In the genomic region with DNA sequence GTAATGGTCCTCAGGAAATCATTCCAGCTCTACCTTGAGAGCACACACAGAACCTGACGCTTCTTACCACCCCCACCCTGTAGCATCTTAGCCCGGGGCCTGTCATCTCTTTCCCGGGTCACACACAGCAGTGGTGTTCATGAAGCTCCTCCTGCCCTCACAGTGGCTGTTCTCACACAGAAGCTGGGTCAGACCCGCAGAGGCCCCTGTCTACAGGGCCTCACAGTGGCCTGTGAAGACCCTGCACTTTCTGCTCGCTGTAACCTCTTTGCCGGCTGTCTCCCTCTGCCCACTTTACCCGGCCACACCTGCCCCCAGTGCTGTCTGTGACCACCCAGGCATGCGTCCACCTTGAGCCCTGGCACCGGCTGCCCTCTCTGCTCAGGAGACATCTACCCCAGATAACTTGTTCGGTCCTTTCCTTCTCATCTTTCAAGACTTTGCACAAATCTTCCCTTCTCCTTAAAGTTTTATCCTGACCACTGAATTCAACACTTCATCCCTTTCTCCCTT, we compare ENCODE assay signal across 9 cellular contexts. TPM values are rescaled to one million over a fixed set of nuclear protein-coding genes. Genes with fewer than 3 reads are reported as not detected.
DNase-seq lines count a peak whose midpoint lies in the region; ATAC-seq, FAIRE-seq and TF ChIP-seq lines count a peak whose summit lies in the region.
"Not testable (repeated sequence)": the region's sequence is repeated elsewhere in the genome, so short reads cannot be mapped to it uniquely, and the experiment has no call there.
"Had no signal": no experiment of that assay in that cellular context is flagged by ENCODE, and none has a peak within 500 bp of the region (broad histone marks: within the 10 kb centered on the region; RNA-seq: fewer than 3 reads in every experiment).

No MANE protein-coding gene starts in this region.

- H3K23me2 ChIP-seq in H9 (ENCODE audit: insufficient read length, low read depth, low read length, poor library complexity, severe bottlenecking): not testable (repeated sequence)

- H2BK15ac ChIP-seq in H9 (ENCODE audit: low read depth, low read length): not testable (repeated sequence)

- not testable (repeated sequence) for H3K36me3 Mint-ChIP-seq in H9 (ENCODE audit: insufficient read depth in 1 of 3, low read depth in 3 of 3); endodermal cell (ENCODE audit: low read depth); stimulated activated effector memory CD8-positive, alpha-beta T cell treated with anti-CD3 and anti-CD28 coated beads, Interleukin-12 subunit alpha, Interleukin-12 subunit beta, amount 100 ng/mL, for 72 hours
- H3K36me3 Mint-ChIP-seq in neural crest cell (ENCODE audit: low read depth): peaks cover 14% of the 10 kb centered on the region

- BruUV-seq in HepG2 (replicated peaks; lab: Mats Ljungman, UMichigan): not testable (repeated sequence)

- CTCF ChIA-PET in HepG2 (lab: Yijun Ruan, JAX; ENCODE audit: low intra/inter-chr PET ratio, low total read pairs): not testable (repeated sequence)

- H3K4me1 ChIP-seq in H9 (ENCODE audit: insufficient read depth, low read length); endodermal cell (ENCODE audit: control insufficient read depth, insufficient read depth, low read length); HepG2 (ENCODE audit: insufficient read depth, low read length): not testable (repeated sequence)

- H3K79me1 ChIP-seq in H9 (ENCODE audit: insufficient read depth, low read depth, low read length, poor library complexity, severe bottlenecking): not testable (repeated sequence)

- not testable (repeated sequence) for H3K4ac ChIP-seq in H9 (ENCODE audit: low read depth, low read length)

- not testable (repeated sequence) for H2AFZ ChIP-seq in H9 (ENCODE audit: low read length); HepG2 (ENCODE audit: low read length)

- TF ChIP-seq EP300 in HepG2 (IDR thresholded peaks at IDR 0.05; ENCODE audit: low read depth in 2 of 2, low read length in 2 of 2); HepG2 (CRISPR knock-in tag; IDR thresholded peaks at IDR 0.05; ENCODE audit: borderline replicate concordance): not testable (repeated sequence)

- peak; percentile 32; the same call in 2 of the 3 replicates for ATAC-seq in HepG2
- peak; percentile 33 for ATAC-seq in stimulated activated effector memory CD8-positive, alpha-beta T cell treated with anti-CD3 and anti-CD28 coated beads, Interleukin-12 subunit alpha, Interleukin-12 subunit beta, amount 100 ng/mL, for 72 hours

- not testable (repeated sequence) for H3K23ac ChIP-seq in H9 (ENCODE audit: insufficient read length, low read depth, low read length)

- H3K18ac ChIP-seq in H9 (ENCODE audit: insufficient read length, low read depth, low read length): not testable (repeated sequence)

- H4K20me1 ChIP-seq in H9 (ENCODE audit: control insufficient read depth, insufficient read depth, insufficient read length); HepG2 (ENCODE audit: insufficient read depth, low read length): not testable (repeated sequence)

- not testable (repeated sequence) for H3K79me2 ChIP-seq in H9 (ENCODE audit: insufficient read depth, low read length); HepG2 (ENCODE audit: insufficient read depth, low read length)

- FAIRE-seq in HepG2 (lab: Jason Lieb, UNC): not testable (repeated sequence)

- peak overlapping the region; percentile 4 to 55 (median 54); a peak in 5 of 7 replicates for H3K27ac Mint-ChIP-seq in H9
- H3K27ac Mint-ChIP-seq in endodermal cell: peak overlapping the region; percentile 35
- H3K27ac Mint-ChIP-seq in neural crest cell (ENCODE audit: unreplicated experiment): peak overlapping the region; percentile 57
- H3K27ac Mint-ChIP-seq in stimulated activated effector memory CD8-positive, alpha-beta T cell treated with anti-CD3 and anti-CD28 coated beads, Interleukin-12 subunit alpha, Interleukin-12 subunit beta, amount 100 ng/mL, for 72 hours: not testable (repeated sequence)

- no CpG with 5 or more reads among the region's 10 CpGs for WGBS in H9 (ENCODE audit: extremely low coverage, insufficient read length, low lambda C conversion rate)
- 88% methylated on average over 10 of the region's 10 CpGs; no CpG with 5 or more reads in 1 of the 2 experiments for WGBS in endodermal cell (ENCODE audit: insufficient coverage in 1 of 2, insufficient read length in 1 of 2), 2 experiments
- WGBS in HepG2 (ENCODE audit: low lambda C conversion rate): 96% methylated on average over 10 of the region's 10 CpGs

- not testable (repeated sequence) for H3K27ac ChIP-seq in H9 (ENCODE audit: insufficient read length, low read depth, low read length); endodermal cell (ENCODE audit: low read depth, low read length); HepG2 (ENCODE audit: extremely low read length, insufficient read depth, low read length)

- peak; percentile 8 for DNase-seq in ELF-1 (ENCODE audit: low read depth, low spot score)
- DNase-seq in H9: peak; percentile 34
- peak; percentile 54 for DNase-seq in activated effector memory CD4-positive, alpha-beta T cell treated with anti-CD3 and anti-CD28 coated beads, Interleukin-2, amount 50 U/mL, for 16 hours
- not testable (repeated sequence) for DNase-seq in endodermal cell; HepG2 (ENCODE audit: low spot score); neural crest cell (ENCODE audit: low read depth, low spot score); stimulated activated effector memory CD8-positive, alpha-beta T cell treated with anti-CD3 and anti-CD28 coated beads, Interleukin-12 subunit alpha, Interleukin-12 subunit beta, amount 100 ng/mL, for 72 hours (ENCODE audit: low spot score in 2 of 2)

- not testable (repeated sequence) for H4K91ac ChIP-seq in H9 (ENCODE audit: insufficient read length, low read depth, low read length)

- in situ Hi-C loops in HepG2 (cut with HindIII; ENCODE audit: extremely low pct_ligation_motif_present, low pct_unique_long_range_greater_than_20kb): not testable (repeated sequence)

- H4K5ac ChIP-seq in H9 (ENCODE audit: insufficient read length, low read depth, low read length): not testable (repeated sequence)

- POLR2A ChIA-PET in HepG2 (lab: Yijun Ruan, JAX): not testable (repeated sequence)

- H3K9ac ChIP-seq in H9 (ENCODE audit: extremely low read depth, insufficient read length, low read length); endodermal cell (ENCODE audit: extremely low read depth, low read length, poor library complexity, severe bottlenecking); HepG2 (ENCODE audit: insufficient read depth, low read depth, low read length): not testable (repeated sequence)

- TF ChIP-seq POLR2A in HepG2 (IDR thresholded peaks at IDR 0.05; ENCODE audit: insufficient read depth in 1 of 2, low read depth in 2 of 2, low read length in 2 of 2): not testable (repeated sequence)

- not testable (repeated sequence) for H4K8ac ChIP-seq in H9 (replicated peaks; ENCODE audit: insufficient read length, low read depth, low read length)

- not testable (repeated sequence) for H3K56ac ChIP-seq in H9 (ENCODE audit: insufficient read length, low read depth, low read length)

- H2AK5ac ChIP-seq in H9 (ENCODE audit: insufficient read length, low read length): not testable (repeated sequence)

- not testable (repeated sequence) for H2BK120ac ChIP-seq in H9 (ENCODE audit: low read depth, low read length, poor library complexity, severe bottlenecking)

- not testable (repeated sequence) for H3K27me3 ChIP-seq in H9 (ENCODE audit: insufficient read depth, low read length); endodermal cell (ENCODE audit: control insufficient read depth, insufficient read depth, low read length, poor library complexity, severe bottlenecking); HepG2 (ENCODE audit: control insufficient read depth in 1 of 2, insufficient read depth in 2 of 2, low read length in 2 of 2)

- intact Hi-C loops in HepG2 (cut with micrococcal nuclease; ENCODE audit: unreplicated experiment): not testable (repeated sequence)

- H3K4me3 ChIP-seq in endodermal cell (ENCODE audit: low read length); HepG2 (replicated peaks in 1 of 3; ENCODE audit: insufficient read depth in 1 of 3, low read depth in 2 of 3, low read length in 3 of 3): not testable (repeated sequence)

- not testable (repeated sequence) for H3K9me3 Mint-ChIP-seq in H9; endodermal cell; neural crest cell; stimulated activated effector memory CD8-positive, alpha-beta T cell treated with anti-CD3 and anti-CD28 coated beads, Interleukin-12 subunit alpha, Interleukin-12 subunit beta, amount 100 ng/mL, for 72 hours

- H3K9me3 ChIP-seq in H9 (ENCODE audit: control insufficient read depth, low read depth, low read length); endodermal cell (ENCODE audit: control insufficient read depth, low read length); HepG2 (ENCODE audit: low read length): not testable (repeated sequence)

- not testable (repeated sequence) for H3K14ac ChIP-seq in H9 (ENCODE audit: insufficient read depth, low read length)

- H3K4me1 Mint-ChIP-seq in H9; endodermal cell; stimulated activated effector memory CD8-positive, alpha-beta T cell treated with anti-CD3 and anti-CD28 coated beads, Interleukin-12 subunit alpha, Interleukin-12 subunit beta, amount 100 ng/mL, for 72 hours: not testable (repeated sequence)
- H3K4me1 Mint-ChIP-seq in neural crest cell: peaks cover 10% of the 10 kb centered on the region

- H3T11ph ChIP-seq in H9 (ENCODE audit: low read length): not testable (repeated sequence)

- not testable (repeated sequence) for H3K27me3 Mint-ChIP-seq in H9 (ENCODE audit: low read depth); endodermal cell (ENCODE audit: insufficient read depth); neural crest cell (ENCODE audit: low read depth)

- not testable (repeated sequence) for H2BK20ac ChIP-seq in H9 (ENCODE audit: low read depth, low read length, poor library complexity, severe bottlenecking)

- not testable (repeated sequence) for H2BK12ac ChIP-seq in H9 (ENCODE audit: insufficient read length, low read depth, low read length)

- not testable (repeated sequence) for H3K4me2 ChIP-seq in H9 (ENCODE audit: insufficient read depth, insufficient read length, low read length); HepG2 (ENCODE audit: low read depth, low read length)

- TF ChIP-seq CTCF in H9 (conservative IDR thresholded peaks at IDR 0.05); endodermal cell (conservative IDR thresholded peaks at IDR 0.05); HepG2 (CRISPR knock-in tag; IDR thresholded peaks at IDR 0.05); neural crest cell (conservative IDR thresholded peaks at IDR 0.05): not testable (repeated sequence)

- H3K36me3 ChIP-seq in endodermal cell (ENCODE audit: control insufficient read depth, insufficient read depth, low read length); HepG2 (replicated peaks in 1 of 2; ENCODE audit: control insufficient read depth in 1 of 2, insufficient read depth in 2 of 2, low read length in 2 of 2): not testable (repeated sequence)

- TF ChIP-seq RAD21 in HepG2 (CRISPR knock-in tag; IDR thresholded peaks at IDR 0.05): not testable (repeated sequence)

- not testable (repeated sequence) for H3K4me3 Mint-ChIP-seq in H9; endodermal cell; neural crest cell; stimulated activated effector memory CD8-positive, alpha-beta T cell treated with anti-CD3 and anti-CD28 coated beads, Interleukin-12 subunit alpha, Interleukin-12 subunit beta, amount 100 ng/mL, for 72 hours

- H2BK5ac ChIP-seq in H9 (ENCODE audit: insufficient read length, low read length): not testable (repeated sequence)

RNA-seq across cellular contexts. Expression of a gene that starts 46.9 kb away (rescaled TPM):
- total RNA-seq in H9 (2021) (11.1 and 17.7 TPM in 2 replicates), endodermal cell (10 to 100 TPM; 58.0 to 68.0 TPM), HepG2 (2016; rRNA removed; fragmentation: Illumina TruSeq; extraction: Trizol) (24.5 and 41.5 TPM in 2 replicates), neural crest cell (78.0 and 85.6 TPM in 2 replicates)
- 30.3 TPM for polyA plus RNA-seq in endodermal cell (2013, experiment 1 of 2)
- 30.2 TPM for polyA plus RNA-seq in endodermal cell (2013, experiment 2 of 2)
- 10.6 and 11.3 TPM in 2 replicates for total RNA-seq in HepG2 (2016; cell fraction: cytosol; rRNA removed; fragmentation: Illumina TruSeq; extraction: Trizol; ENCODE audit: low read depth)
- total RNA-seq in HepG2 (2016; cell fraction: insoluble cytoplasmic fraction; rRNA removed; fragmentation: Illumina TruSeq; extraction: Trizol): 18.6 and 40.4 TPM in 2 replicates
- 23.9 and 24.7 TPM in 2 replicates for total RNA-seq in HepG2 (2016; cell fraction: membrane; rRNA removed; fragmentation: Illumina TruSeq; extraction: Trizol)
- total RNA-seq in HepG2 (2016; cell fraction: nucleus; rRNA removed; fragmentation: Illumina TruSeq; extraction: Trizol): 34.4 and 46.6 TPM in 2 replicates
- 30.9 and 34.0 TPM in 2 replicates for polyA plus RNA-seq in HepG2 (2011; rRNA removed)
- polyA plus RNA-seq in HepG2 (2011; cell fraction: cytosol; rRNA removed): 34.8 and 39.4 TPM in 2 replicates
- 28.4 and 28.9 TPM in 2 replicates for polyA plus RNA-seq in HepG2 (2011; cell fraction: nucleus; rRNA removed)
- 47.8 and 53.2 TPM in 2 replicates for polyA plus RNA-seq in HepG2 (2012)
- polyA plus RNA-seq in HepG2 (2016; cell fraction: cytosol; fragmentation: Illumina TruSeq; extraction: Trizol; ENCODE audit: low read depth): 7.1 and 8.1 TPM in 2 replicates
- polyA plus RNA-seq in HepG2 (2016; cell fraction: insoluble cytoplasmic fraction; fragmentation: Illumina TruSeq; extraction: Trizol; ENCODE audit: low read depth): 20.8 and 23.9 TPM in 2 replicates
- polyA plus RNA-seq in HepG2 (2016; cell fraction: membrane; fragmentation: Illumina TruSeq; extraction: Trizol; ENCODE audit: low read depth): 17.5 and 18.0 TPM in 2 replicates
- polyA plus RNA-seq in HepG2 (2016; cell fraction: nucleus; fragmentation: Illumina TruSeq; extraction: Trizol; ENCODE audit: insufficient read depth, low read depth): 44.2 and 50.8 TPM in 2 replicates
- polyA minus RNA-seq in HepG2 (2011; rRNA and poly(A)+ RNA removed; ENCODE audit: low replicate concordance): 45.2 and 45.6 TPM in 2 replicates
- 50.7 and 53.4 TPM in 2 replicates for polyA minus RNA-seq in HepG2 (2011; cell fraction: cytosol; rRNA and poly(A)+ RNA removed)
- 30.8 and 31.8 TPM in 2 replicates for polyA minus RNA-seq in HepG2 (2011; cell fraction: nucleus; rRNA and poly(A)+ RNA removed)
- total RNA-seq: CD4-positive, CD25-positive, alpha-beta regulatory T cell had no signal
- polyA plus RNA-seq: CD8-positive, alpha-beta memory T cell had no signal

RNA-seq across cellular contexts. Expression of a gene that starts 58.4 kb away (rescaled TPM):
- total RNA-seq in H9 (2021) (22.1 and 22.9 TPM in 2 replicates), endodermal cell (10 to 100 TPM; 17.5 to 22.1 TPM), HepG2 (2016; rRNA removed; fragmentation: Illumina TruSeq; extraction: Trizol) (22.8 and 34.0 TPM in 2 replicates), neural crest cell (30.8 and 35.5 TPM in 2 replicates)
- 29.1 TPM for polyA plus RNA-seq in endodermal cell (2013, experiment 1 of 2)
- polyA plus RNA-seq in endodermal cell (2013, experiment 2 of 2): 26.7 TPM
- 16.1 and 17.7 TPM in 2 replicates for total RNA-seq in HepG2 (2016; cell fraction: cytosol; rRNA removed; fragmentation: Illumina TruSeq; extraction: Trizol; ENCODE audit: low read depth)
- 20.7 and 28.8 TPM in 2 replicates for total RNA-seq in HepG2 (2016; cell fraction: insoluble cytoplasmic fraction; rRNA removed; fragmentation: Illumina TruSeq; extraction: Trizol)
- total RNA-seq in HepG2 (2016; cell fraction: membrane; rRNA removed; fragmentation: Illumina TruSeq; extraction: Trizol): 18.3 and 19.0 TPM in 2 replicates
- total RNA-seq in HepG2 (2016; cell fraction: nucleus; rRNA removed; fragmentation: Illumina TruSeq; extraction: Trizol): 33.8 and 36.2 TPM in 2 replicates
- 9.6 and 16.9 TPM in 2 replicates for polyA plus RNA-seq in HepG2 (2011; rRNA removed)
- polyA plus RNA-seq in HepG2 (2011; cell fraction: cytosol; rRNA removed): 4.9 and 7.5 TPM in 2 replicates
- 3.7 and 5.4 TPM in 2 replicates for polyA plus RNA-seq in HepG2 (2011; cell fraction: nucleus; rRNA removed)
- polyA plus RNA-seq in HepG2 (2012): 22.4 and 29.1 TPM in 2 replicates
- 6.0 and 6.1 TPM in 2 replicates for polyA plus RNA-seq in HepG2 (2016; cell fraction: cytosol; fragmentation: Illumina TruSeq; extraction: Trizol; ENCODE audit: low read depth)
- 24.5 and 27.3 TPM in 2 replicates for polyA plus RNA-seq in HepG2 (2016; cell fraction: insoluble cytoplasmic fraction; fragmentation: Illumina TruSeq; extraction: Trizol; ENCODE audit: low read depth)
- 13.7 and 13.9 TPM in 2 replicates for polyA plus RNA-seq in HepG2 (2016; cell fraction: membrane; fragmentation: Illumina TruSeq; extraction: Trizol; ENCODE audit: low read depth)
- 42.4 and 45.3 TPM in 2 replicates for polyA plus RNA-seq in HepG2 (2016; cell fraction: nucleus; fragmentation: Illumina TruSeq; extraction: Trizol; ENCODE audit: insufficient read depth, low read depth)
- 2.7 and 3.2 TPM in 2 replicates for polyA minus RNA-seq in HepG2 (2011; rRNA and poly(A)+ RNA removed; ENCODE audit: low replicate concordance)
- polyA minus RNA-seq in HepG2 (2011; cell fraction: cytosol; rRNA and poly(A)+ RNA removed): 5.7 and 7.7 TPM in 2 replicates
- 28.3 and 30.0 TPM in 2 replicates for polyA minus RNA-seq in HepG2 (2011; cell fraction: nucleus; rRNA and poly(A)+ RNA removed)
